ENCODE assay signal across 31 cellular contexts in the genomic region with DNA sequence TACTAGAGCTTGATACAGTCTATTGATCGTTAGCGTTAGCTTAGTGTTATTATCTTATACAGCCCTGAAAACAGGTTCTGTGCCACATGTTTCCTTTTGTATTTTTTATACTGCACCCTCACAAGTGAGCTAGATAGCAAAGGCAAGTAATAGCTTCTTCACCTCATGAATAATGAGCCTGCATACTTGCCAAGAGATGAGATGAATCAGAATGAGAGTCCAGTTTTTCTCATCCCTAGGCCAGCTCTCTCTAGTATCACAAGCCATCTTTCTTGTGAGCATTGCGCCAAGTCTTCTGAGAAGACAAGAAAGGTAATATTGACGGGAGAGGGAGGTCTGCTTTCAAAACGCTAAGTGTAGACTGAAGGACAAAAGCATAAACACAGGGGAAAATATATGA. TPM values are rescaled to one million over a fixed set of nuclear protein-coding genes. Genes with fewer than 3 reads are reported as not detected.
DNase-seq lines count a peak whose midpoint lies in the region; ATAC-seq and TF ChIP-seq lines count a peak whose summit lies in the region.
"Had no signal": no experiment of that assay in that cellular context is flagged by ENCODE, and none has a peak within 500 bp of the region (broad histone marks: within the 10 kb centered on the region; RNA-seq: fewer than 3 reads in every experiment).

No MANE protein-coding gene starts in this region.

- CTCF ChIA-PET in GM10248 (lab: Yijun Ruan, JAX), result interaction anchor here (0.7 to 1.4 kb wide), 3 partner anchors 10 to 15 kb away, joined by 3 read pairs; no protein-coding TSS in a partner anchor

- ATAC-seq in GM19035 (IDR thresholded peaks at IDR 0.05; ENCODE audit: unreplicated experiment), result no peak
- ATAC-seq: heart right ventricle, sciatic nerve had no signal

- no peak overlapping the region for H3K4me3 ChIP-seq in choroid plexus epithelial cell (ENCODE audit: low read depth, low read length)
- H3K4me3 ChIP-seq: BLaER1, heart right ventricle, thyroid gland, vagina had no signal

- TF ChIP-seq CTCF in choroid plexus epithelial cell (conservative IDR thresholded peaks at IDR 0.05; ENCODE audit: low read depth, low read length) (no peak), GM10248 (IDR thresholded peaks at IDR 0.05; ENCODE audit: control extremely low read depth, extremely low read depth, low read depth, missing control alignments) (no peak)

- POLR2A ChIA-PET in GM10248 (lab: Yijun Ruan, JAX), result no interaction called here

- DNase-seq in ELR (ENCODE audit: low read depth) (peak; percentile 51), M059J (ENCODE audit: low read depth) (peak; percentile 35), choroid plexus epithelial cell (ENCODE audit: low read depth) (peak; percentile 24), renal cortical epithelial cell (ENCODE audit: low read depth) (peak; percentile 19), GM10248 (ENCODE audit: extremely low spot score) (no peak), midbrain (lab: John Stamatoyannopoulos, UW) (no peak)
- DNase-seq: activated CD4-positive, alpha-beta T cell treated with anti-CD3 and anti-CD28 coated beads for 48 hours; activated naive CD4-positive, alpha-beta T cell treated with anti-CD3 and anti-CD28 coated beads, Interleukin-2, amount 50 U/mL, for 16 hours; activated T-cell treated with anti-CD3 and anti-CD28 coated beads for 4 hours; DMS 273 treated with DMSO at 0.1 percent for 48 hours; effector CD8-positive, alpha-beta T cell; heart right ventricle; KG1; kidney glomerular epithelial cell; naive B cell; NCI-H1417; NCI-H2081; RPMI8226; stimulated activated CD4-positive, alpha-beta T cell treated with anti-CD3 and anti-CD28 coated beads, Interleukin-4, amount 100 ng/mL, for 1 hour; T1000; thyroid gland had no signal

RNA-seq across cellular contexts. Expression of gene CARD18, which starts 8.7 kb away (rescaled TPM):
- total RNA-seq in M059J (2014; rRNA removed; shearing (Covaris generic)), result not detected in 2 replicates
- total RNA-seq in renal cortical epithelial cell, result not detected in 2 replicates
- total RNA-seq: activated T-helper 2 cell treated with anti-CD3 and anti-CD28 coated beads, Interferon-gamma antibody, Interleukin-2, Interleukin-4, amounts not matched to agents 10 μg/mL and 5 μg/mL and 100 μg/mL, durations not matched to agents 14 hours and 24 hours and 36 hours; G401; H1; mesothelial cell of epicardium; progenitor cell of endocrine pancreas; sciatic nerve; SK-MEL-5; thyroid gland; vagina had no signal

Comparison
In these comparisons a context has a peak if more than half of its experiments do, and no peak if none do; other contexts are left out.
1. DNase-seq: peak in ELR (single experiment), M059J (single experiment), choroid plexus epithelial cell (single experiment) and renal cortical epithelial cell (single experiment); none in GM10248 (single experiment) and midbrain (single experiment).